ENCODE assay signal across 8 cellular contexts in genomic region chr10:71985542-71986250, GRCh38. TPM values are rescaled to one million over a fixed set of nuclear protein-coding genes. Genes with fewer than 3 reads are reported as not detected.
DNase-seq lines count a peak whose midpoint lies in the region; ATAC-seq, FAIRE-seq and TF ChIP-seq lines count a peak whose summit lies in the region.

No MANE protein-coding gene starts in this region.

- no peak overlapping the region; the same call in 1 of the 2 replicates for H3K27ac Mint-ChIP-seq in GM23338

- peaks cover 6% of the 10 kb centered on the region; the same call in 1 of the 2 replicates for H4K20me1 ChIP-seq in GM23338 (replicated peaks; ENCODE audit: insufficient read depth)

- H3K36me3 ChIP-seq in esophagus (ENCODE audit: control insufficient read depth in 2 of 2, insufficient read depth in 2 of 2, low read length in 1 of 2) (no peaks in the 10 kb centered on the region), pancreas (no peaks in the 10 kb centered on the region), GM23338 (ENCODE audit: insufficient read depth) (no peaks in the 10 kb centered on the region), small intestine (ENCODE audit: control insufficient read depth in 2 of 2, insufficient read depth in 2 of 2, low read length in 2 of 2) (no peaks in the 10 kb centered on the region)

- peaks cover 3% of the 10 kb centered on the region for H3K27me3 Mint-ChIP-seq in GM23338 (ENCODE audit: insufficient read depth, low read depth, poor library complexity)

- TF ChIP-seq CTCF in pancreas (IDR thresholded peaks at IDR 0.05) (no peak), GM23338 (conservative IDR thresholded peaks at IDR 0.05; ENCODE audit: low read depth in 2 of 2) (no peak)

- peak; percentile 48 for ATAC-seq in HG03432 (IDR thresholded peaks at IDR 0.05; ENCODE audit: unreplicated experiment)
- ATAC-seq in pancreas: peak in 3 of 4 donors; percentile 9 to 47 (median 41)
- no peak for ATAC-seq in GM23338

- H3K4me1 Mint-ChIP-seq in GM23338: peaks cover 4% of the 10 kb centered on the region; the same call in 2 of the 3 replicates

- H3K4me3 ChIP-seq in esophagus (ENCODE audit: low read depth in 1 of 2, low read length in 2 of 2) (no peak overlapping the region), pancreas (no peak overlapping the region), GM23338 (no peak overlapping the region), small intestine (ENCODE audit: low read depth in 1 of 2, low read length in 2 of 2) (no peak overlapping the region)

- no peaks in the 10 kb centered on the region for H3K9me3 ChIP-seq in esophagus (ENCODE audit: control insufficient read depth in 2 of 2, insufficient read depth in 1 of 2, low read depth in 1 of 2, low read length in 1 of 2)
- no peaks in the 10 kb centered on the region for H3K9me3 ChIP-seq in pancreas
- H3K9me3 ChIP-seq in small intestine (ENCODE audit: control insufficient read depth, low read depth): no peaks in the 10 kb centered on the region

- no peak overlapping the region for H3K4me2 ChIP-seq in GM23338

- H3K27me3 ChIP-seq in esophagus (ENCODE audit: control insufficient read depth in 1 of 2, insufficient read depth in 2 of 2, low read length in 2 of 2): no peaks in the 10 kb centered on the region
- no peaks in the 10 kb centered on the region for H3K27me3 ChIP-seq in pancreas
- no peaks in the 10 kb centered on the region for H3K27me3 ChIP-seq in GM23338 (ENCODE audit: insufficient read depth)
- no peaks in the 10 kb centered on the region for H3K27me3 ChIP-seq in small intestine (ENCODE audit: control insufficient read depth in 2 of 2, insufficient read depth in 2 of 2, low read length in 2 of 2)

- H3K79me2 ChIP-seq in GM23338 (replicated peaks; ENCODE audit: insufficient read depth): no peaks in the 10 kb centered on the region

- H3K27ac ChIP-seq in esophagus (ENCODE audit: low read depth in 2 of 2, low read length in 1 of 2) (peak overlapping the region; percentile 43 to 71), pancreas (peak overlapping the region; percentile 61 to 79 (median 72)), GM23338 (ENCODE audit: low read depth) (no peak overlapping the region), small intestine (ENCODE audit: low read depth in 1 of 2, low read length in 1 of 2) (peak overlapping the region in 1 of 2 donors; percentile 87)

- no peaks in the 10 kb centered on the region for H3K9me2 ChIP-seq in GM23338 (ENCODE audit: insufficient read depth)

- 0 out of 3 replicates have a peak, but pooled peaks cover 3% of the 10 kb centered on the region for H3K36me3 Mint-ChIP-seq in GM23338 (ENCODE audit: low read depth)

- intact Hi-C loops in pancreas (cut with DNase I): no loop called here

- 57 to 66% methylated on average over 4 of the region's 4 CpGs for WGBS in esophagus, 2 donors
- WGBS in pancreas, 2 donors: 54 to 60% methylated on average over 4 of the region's 4 CpGs
- 63 to 71% (median 66%) methylated on average over 4 of the region's 4 CpGs for WGBS in small intestine, 3 donors

- FAIRE-seq in pancreas (lab: Jason Lieb, UNC) (no peak), small intestine (lab: Jason Lieb, UNC) (no peak)

- H2AFZ ChIP-seq in GM23338: no peak overlapping the region

- H3K4me1 ChIP-seq in esophagus (ENCODE audit: control insufficient read depth in 2 of 2, insufficient read depth in 2 of 2, low read length in 1 of 2) (peaks cover 8 to 12% of the 10 kb centered on the region in 2 donors), pancreas (peaks cover 3 to 12% (median 7%) of the 10 kb centered on the region in 3 donors), GM23338 (ENCODE audit: insufficient read depth) (no peaks in the 10 kb centered on the region; the same call in 1 of the 2 replicates), small intestine (ENCODE audit: control insufficient read depth in 2 of 2, insufficient read depth in 1 of 2, low read depth in 1 of 2, low read length in 1 of 2) (peaks cover 0 to 7% of the 10 kb centered on the region in 2 donors)

- DNase-seq in EH (ENCODE audit: low read depth) (peak; percentile 90), pancreas (no peak), GM19238 (ENCODE audit: insufficient read length, low spot score) (no peak), NCI-H2171 treated with DMSO at 0.1 percent for 48 hours (lab: John Stamatoyannopoulos, UW) (no peak), GM23338 (ENCODE audit: low spot score) (no peak), small intestine (no peak)

- no peak overlapping the region for H3K4me3 Mint-ChIP-seq in GM23338

- peaks cover 6% of the 10 kb centered on the region; the same call in 2 of the 3 replicates for H3K9me3 Mint-ChIP-seq in GM23338

- no peaks in the 10 kb centered on the region for H3F3A ChIP-seq in GM23338 (replicated peaks; ENCODE audit: low read depth)

TF ChIP-seq in GM23338, 12 proteins besides CTCF, POLR2A, EP300 and RAD21 (continues in another document):
- TF ChIP-seq REST (IDR thresholded peaks at IDR 0.05; ENCODE audit: unreplicated experiment): no peak
- no peak for TF ChIP-seq ETS1 (IDR thresholded peaks at IDR 0.05)
- no peak for TF ChIP-seq EZH2phosphoT487 (IDR thresholded peaks at IDR 0.05; ENCODE audit: unreplicated experiment)
- no peak for TF ChIP-seq JUNB (IDR thresholded peaks at IDR 0.05; ENCODE audit: unreplicated experiment)
- no peak for TF ChIP-seq ZNF331 (CRISPR knock-in tag; IDR thresholded peaks at IDR 0.05; ENCODE audit: low read depth)
- no peak for TF ChIP-seq ZNF114 (CRISPR knock-in tag; IDR thresholded peaks at IDR 0.05)

RNA-seq across cellular contexts. Expression of gene CHST3, which starts 21.5 kb away (rescaled TPM):
- polyA plus RNA-seq in esophagus (1 to 10 TPM; 2.6 to 3.2 TPM), pancreas (1 to 10 TPM; 3.3 to 3.6 TPM), GM23338 (2016; fragmentation: Nextera tagmentation; extraction: Ambion mirVana) (0.94 and 1.1 TPM in 2 replicates), small intestine (1 to 10 TPM in 1 of 3 donors, under 1 TPM in 2; 0.22 to 4.8 (median 0.27) TPM)
- total RNA-seq in pancreas: 10 to 100 TPM in 1 of 6 donors, 1 to 10 TPM in 5; 3.1 to 10.8 (median 3.8) TPM
- total RNA-seq in GM23338 (2014; rRNA removed; shearing (Covaris generic)): 6.8 and 8.3 TPM in 2 replicates
